In genomic region chr3:51075221-51075775, GRCh38 we compare ENCODE assay signal across 25 cellular contexts.
"Had no signal": no experiment of that assay in that cellular context is flagged by ENCODE, and none has a peak within 500 bp of the region (broad histone marks: within the 10 kb centered on the region; RNA-seq: fewer than 3 reads in every experiment).

No MANE protein-coding gene starts in this region.

- H3K4me1 Mint-ChIP-seq: natural killer cell had no signal

- H3K36me3 ChIP-seq: colonic mucosa, esophagus muscularis mucosa, gastroesophageal sphincter, heart left ventricle, left ventricle myocardium inferior, lower lobe of right lung, ovary, stomach, tibial artery had no signal

- H3K4me3 Mint-ChIP-seq: dendritic cell treated with granulocyte-macrophage colony-stimulating factor and Interleukin-4, amounts not matched to agents 40 ng/mL and 50 ng/mL, for 4 days; natural killer cell; type B pancreatic cell had no signal

- H3K4me3 ChIP-seq: colonic mucosa, esophagus muscularis mucosa, gastroesophageal sphincter, heart left ventricle, hepatocyte, left ventricle myocardium inferior, lower lobe of right lung, ovary, smooth muscle cell, stomach, tibial artery had no signal

- H3K27ac Mint-ChIP-seq: dendritic cell treated with granulocyte-macrophage colony-stimulating factor and Interleukin-4, amounts not matched to agents 40 ng/mL and 50 ng/mL, for 4 days; natural killer cell; type B pancreatic cell had no signal

- DNase-seq: colonic mucosa; effector CD8-positive, alpha-beta T cell; foreskin keratinocyte; heart left ventricle; left cardiac atrium; left ventricle myocardium inferior; lower lobe of right lung; natural killer cell; occipital lobe; ovary; posterior cingulate gyrus; stimulated activated CD4-positive, alpha-beta T cell treated with anti-CD3 and anti-CD28 coated beads, Interleukin-12 subunit alpha, Interleukin-12 subunit beta, amount 100 ng/mL, for 4 hours; stimulated activated CD4-positive, alpha-beta T cell treated with anti-CD3 and anti-CD28 coated beads, Interleukin-1b, Interleukin-23, amount 100 ng/mL, for 48 hours; stimulated activated CD4-positive, alpha-beta T cell treated with anti-CD3 and anti-CD28 coated beads, Interleukin-4, amount 100 ng/mL, for 1 hour; stimulated activated CD8-positive, alpha-beta memory T cell treated with anti-CD3 and anti-CD28 coated beads, Interleukin-4, amount 100 ng/mL, for 48 hours; stimulated activated naive CD4-positive, alpha-beta T cell; stomach; tibial artery had no signal

- H3K36me3 Mint-ChIP-seq: natural killer cell, type B pancreatic cell had no signal

- H3K27me3 ChIP-seq: colonic mucosa, esophagus muscularis mucosa, gastroesophageal sphincter, heart left ventricle, hepatocyte, ovary, stomach, tibial artery had no signal

- H3K9me3 ChIP-seq: colonic mucosa, esophagus muscularis mucosa, gastroesophageal sphincter, heart left ventricle, left ventricle myocardium inferior, lower lobe of right lung, ovary, stomach, tibial artery had no signal

- ATAC-seq: foreskin keratinocyte, gastroesophageal sphincter, heart left ventricle, left cardiac atrium, lower lobe of right lung, natural killer cell, sciatic nerve had no signal

- H3K4me1 ChIP-seq: colonic mucosa, foreskin keratinocyte, heart left ventricle, left ventricle myocardium inferior, lower lobe of right lung, tibial artery had no signal

- H3K27ac ChIP-seq: colonic mucosa, esophagus muscularis mucosa, foreskin keratinocyte, gastroesophageal sphincter, heart left ventricle, hepatocyte, left ventricle myocardium inferior, lower lobe of right lung, ovary, stomach, tibial artery had no signal

- H3K27me3 Mint-ChIP-seq: dendritic cell treated with granulocyte-macrophage colony-stimulating factor and Interleukin-4, amounts not matched to agents 40 ng/mL and 50 ng/mL, for 4 days; type B pancreatic cell had no signal

- H3K9me3 Mint-ChIP-seq: dendritic cell treated with granulocyte-macrophage colony-stimulating factor and Interleukin-4, amounts not matched to agents 40 ng/mL and 50 ng/mL, for 4 days; natural killer cell; type B pancreatic cell had no signal
